Comparison of ENCODE assay signal across 20 cellular contexts in genomic region chr18:23088343-23088742, GRCh38.
"Had no signal": no experiment of that assay in that cellular context is flagged by ENCODE, and none has a peak within 500 bp of the region (broad histone marks: within the 10 kb centered on the region; RNA-seq: fewer than 3 reads in every experiment).

No MANE protein-coding gene starts in this region.

- H3K36me3 ChIP-seq: esophagus squamous epithelium, heart right ventricle, thyroid gland had no signal

- H3K4me3 ChIP-seq: esophagus squamous epithelium, heart right ventricle, psoas muscle, thyroid gland had no signal

- H3K9me3 ChIP-seq: esophagus squamous epithelium, heart right ventricle, psoas muscle, thyroid gland had no signal

- H3K27ac ChIP-seq: epithelial cell of prostate, esophagus squamous epithelium, parathyroid adenoma, psoas muscle, thyroid gland had no signal

- H3K4me1 ChIP-seq: esophagus squamous epithelium, parathyroid adenoma, psoas muscle, thyroid gland had no signal

- DNase-seq: activated CD4-positive, alpha-beta T cell treated with anti-CD3 and anti-CD28 coated beads for 48 hours; activated CD4-positive, alpha-beta T cell treated with anti-CD3 and anti-CD28 coated beads, Interleukin-2, amount 50 U/mL, for 48 hours; activated CD8-positive, alpha-beta memory T cell treated with anti-CD3 and anti-CD28 coated beads for 24 hours; activated effector memory CD4-positive, alpha-beta T cell treated with Interleukin-2 at 50 U/mL for 16 hours; activated naive CD4-positive, alpha-beta T cell treated with Interleukin-2 at 50 U/mL for 16 hours; effector CD8-positive, alpha-beta T cell; esophagus squamous epithelium; foreskin melanocyte; heart right ventricle; midbrain; naive thymus-derived CD4-positive, alpha-beta T cell; psoas muscle; stimulated activated CD4-positive, alpha-beta T cell treated with anti-CD3 and anti-CD28 coated beads, Interleukin-12 subunit alpha, Interleukin-12 subunit beta, amount 100 ng/mL, for 4 hours; stimulated activated CD4-positive, alpha-beta T cell treated with anti-CD3 and anti-CD28 coated beads, Interleukin-4, amount 100 ng/mL, for 24 hours; stimulated activated naive CD8-positive, alpha-beta T cell treated with anti-CD3 and anti-CD28 coated beads, Interleukin-15, amount 100 ng/mL, for 72 hours; T-helper 1 cell; thyroid gland had no signal

- ATAC-seq: naive thymus-derived CD4-positive, alpha-beta T cell; psoas muscle; stimulated activated memory B cell treated with anti-CD40 and anti-IgM and Interleukin-4, amounts not matched to agents 10 μg/mL and 1 μg/mL and 100 μg/mL, for 72 hours; stimulated activated naive CD8-positive, alpha-beta T cell treated with anti-CD3 and anti-CD28 coated beads, Interleukin-15, amount 100 ng/mL, for 72 hours had no signal

- H3K27me3 ChIP-seq: esophagus squamous epithelium, thyroid gland had no signal
